Comparison of ENCODE assay signal across 2 cellular contexts in the genomic region with DNA sequence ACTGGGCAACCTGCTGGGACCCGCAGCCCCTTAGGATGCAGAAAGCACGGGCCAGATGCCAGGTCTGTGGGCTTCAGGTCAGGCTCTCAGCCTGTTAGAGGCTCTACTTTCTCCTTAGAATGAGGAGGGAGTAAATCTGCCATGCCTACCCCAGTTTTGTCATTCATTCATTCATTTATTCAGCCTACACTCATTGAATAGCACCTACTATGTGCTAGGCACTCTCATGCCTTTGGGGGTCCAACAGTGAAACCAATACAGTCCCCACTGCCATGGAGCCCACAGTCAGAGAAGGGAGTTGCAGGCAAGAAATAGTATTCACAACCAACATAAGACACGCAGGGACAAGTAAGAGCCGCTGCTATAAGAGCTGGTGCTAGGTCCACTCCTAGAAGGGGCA.
TF ChIP-seq lines count a peak whose summit lies in the region.

No MANE protein-coding gene starts in this region.

TF ChIP-seq in GM23338, 12 proteins besides CTCF, POLR2A, EP300 and RAD21 (continues in another document):
- TF ChIP-seq, protein P1, sequence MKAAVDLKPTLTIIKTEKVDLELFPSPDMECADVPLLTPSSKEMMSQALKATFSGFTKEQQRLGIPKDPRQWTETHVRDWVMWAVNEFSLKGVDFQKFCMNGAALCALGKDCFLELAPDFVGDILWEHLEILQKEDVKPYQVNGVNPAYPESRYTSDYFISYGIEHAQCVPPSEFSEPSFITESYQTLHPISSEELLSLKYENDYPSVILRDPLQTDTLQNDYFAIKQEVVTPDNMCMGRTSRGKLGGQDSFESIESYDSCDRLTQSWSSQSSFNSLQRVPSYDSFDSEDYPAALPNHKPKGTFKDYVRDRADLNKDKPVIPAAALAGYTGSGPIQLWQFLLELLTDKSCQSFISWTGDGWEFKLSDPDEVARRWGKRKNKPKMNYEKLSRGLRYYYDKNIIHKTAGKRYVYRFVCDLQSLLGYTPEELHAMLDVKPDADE (IDR thresholded peaks at IDR 0.05) = no peak
- TF ChIP-seq ZNF331 (CRISPR knock-in tag; IDR thresholded peaks at IDR 0.05; ENCODE audit: low read depth) = no peak
- TF ChIP-seq, protein P2, sequence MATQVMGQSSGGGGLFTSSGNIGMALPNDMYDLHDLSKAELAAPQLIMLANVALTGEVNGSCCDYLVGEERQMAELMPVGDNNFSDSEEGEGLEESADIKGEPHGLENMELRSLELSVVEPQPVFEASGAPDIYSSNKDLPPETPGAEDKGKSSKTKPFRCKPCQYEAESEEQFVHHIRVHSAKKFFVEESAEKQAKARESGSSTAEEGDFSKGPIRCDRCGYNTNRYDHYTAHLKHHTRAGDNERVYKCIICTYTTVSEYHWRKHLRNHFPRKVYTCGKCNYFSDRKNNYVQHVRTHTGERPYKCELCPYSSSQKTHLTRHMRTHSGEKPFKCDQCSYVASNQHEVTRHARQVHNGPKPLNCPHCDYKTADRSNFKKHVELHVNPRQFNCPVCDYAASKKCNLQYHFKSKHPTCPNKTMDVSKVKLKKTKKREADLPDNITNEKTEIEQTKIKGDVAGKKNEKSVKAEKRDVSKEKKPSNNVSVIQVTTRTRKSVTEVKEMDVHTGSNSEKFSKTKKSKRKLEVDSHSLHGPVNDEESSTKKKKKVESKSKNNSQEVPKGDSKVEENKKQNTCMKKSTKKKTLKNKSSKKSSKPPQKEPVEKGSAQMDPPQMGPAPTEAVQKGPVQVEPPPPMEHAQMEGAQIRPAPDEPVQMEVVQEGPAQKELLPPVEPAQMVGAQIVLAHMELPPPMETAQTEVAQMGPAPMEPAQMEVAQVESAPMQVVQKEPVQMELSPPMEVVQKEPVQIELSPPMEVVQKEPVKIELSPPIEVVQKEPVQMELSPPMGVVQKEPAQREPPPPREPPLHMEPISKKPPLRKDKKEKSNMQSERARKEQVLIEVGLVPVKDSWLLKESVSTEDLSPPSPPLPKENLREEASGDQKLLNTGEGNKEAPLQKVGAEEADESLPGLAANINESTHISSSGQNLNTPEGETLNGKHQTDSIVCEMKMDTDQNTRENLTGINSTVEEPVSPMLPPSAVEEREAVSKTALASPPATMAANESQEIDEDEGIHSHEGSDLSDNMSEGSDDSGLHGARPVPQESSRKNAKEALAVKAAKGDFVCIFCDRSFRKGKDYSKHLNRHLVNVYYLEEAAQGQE (IDR thresholded peaks at IDR 0.05; ENCODE audit: unreplicated experiment) = no peak
- no peak for TF ChIP-seq EZH2 (IDR thresholded peaks at IDR 0.05; ENCODE audit: low read depth, unreplicated experiment)
- no peak for TF ChIP-seq CREB1 (CRISPR knock-in tag; IDR thresholded peaks at IDR 0.05; ENCODE audit: low read depth)
- no peak for TF ChIP-seq POLR2AphosphoS5 (IDR thresholded peaks at IDR 0.05; ENCODE audit: low read depth)
- TF ChIP-seq STAT1 (IDR thresholded peaks at IDR 0.05; ENCODE audit: unreplicated experiment) = no peak
- no peak for TF ChIP-seq EZH2phosphoT487 (IDR thresholded peaks at IDR 0.05; ENCODE audit: unreplicated experiment)
- no peak for TF ChIP-seq JUNB (IDR thresholded peaks at IDR 0.05; ENCODE audit: unreplicated experiment)
- TF ChIP-seq, protein P3, sequence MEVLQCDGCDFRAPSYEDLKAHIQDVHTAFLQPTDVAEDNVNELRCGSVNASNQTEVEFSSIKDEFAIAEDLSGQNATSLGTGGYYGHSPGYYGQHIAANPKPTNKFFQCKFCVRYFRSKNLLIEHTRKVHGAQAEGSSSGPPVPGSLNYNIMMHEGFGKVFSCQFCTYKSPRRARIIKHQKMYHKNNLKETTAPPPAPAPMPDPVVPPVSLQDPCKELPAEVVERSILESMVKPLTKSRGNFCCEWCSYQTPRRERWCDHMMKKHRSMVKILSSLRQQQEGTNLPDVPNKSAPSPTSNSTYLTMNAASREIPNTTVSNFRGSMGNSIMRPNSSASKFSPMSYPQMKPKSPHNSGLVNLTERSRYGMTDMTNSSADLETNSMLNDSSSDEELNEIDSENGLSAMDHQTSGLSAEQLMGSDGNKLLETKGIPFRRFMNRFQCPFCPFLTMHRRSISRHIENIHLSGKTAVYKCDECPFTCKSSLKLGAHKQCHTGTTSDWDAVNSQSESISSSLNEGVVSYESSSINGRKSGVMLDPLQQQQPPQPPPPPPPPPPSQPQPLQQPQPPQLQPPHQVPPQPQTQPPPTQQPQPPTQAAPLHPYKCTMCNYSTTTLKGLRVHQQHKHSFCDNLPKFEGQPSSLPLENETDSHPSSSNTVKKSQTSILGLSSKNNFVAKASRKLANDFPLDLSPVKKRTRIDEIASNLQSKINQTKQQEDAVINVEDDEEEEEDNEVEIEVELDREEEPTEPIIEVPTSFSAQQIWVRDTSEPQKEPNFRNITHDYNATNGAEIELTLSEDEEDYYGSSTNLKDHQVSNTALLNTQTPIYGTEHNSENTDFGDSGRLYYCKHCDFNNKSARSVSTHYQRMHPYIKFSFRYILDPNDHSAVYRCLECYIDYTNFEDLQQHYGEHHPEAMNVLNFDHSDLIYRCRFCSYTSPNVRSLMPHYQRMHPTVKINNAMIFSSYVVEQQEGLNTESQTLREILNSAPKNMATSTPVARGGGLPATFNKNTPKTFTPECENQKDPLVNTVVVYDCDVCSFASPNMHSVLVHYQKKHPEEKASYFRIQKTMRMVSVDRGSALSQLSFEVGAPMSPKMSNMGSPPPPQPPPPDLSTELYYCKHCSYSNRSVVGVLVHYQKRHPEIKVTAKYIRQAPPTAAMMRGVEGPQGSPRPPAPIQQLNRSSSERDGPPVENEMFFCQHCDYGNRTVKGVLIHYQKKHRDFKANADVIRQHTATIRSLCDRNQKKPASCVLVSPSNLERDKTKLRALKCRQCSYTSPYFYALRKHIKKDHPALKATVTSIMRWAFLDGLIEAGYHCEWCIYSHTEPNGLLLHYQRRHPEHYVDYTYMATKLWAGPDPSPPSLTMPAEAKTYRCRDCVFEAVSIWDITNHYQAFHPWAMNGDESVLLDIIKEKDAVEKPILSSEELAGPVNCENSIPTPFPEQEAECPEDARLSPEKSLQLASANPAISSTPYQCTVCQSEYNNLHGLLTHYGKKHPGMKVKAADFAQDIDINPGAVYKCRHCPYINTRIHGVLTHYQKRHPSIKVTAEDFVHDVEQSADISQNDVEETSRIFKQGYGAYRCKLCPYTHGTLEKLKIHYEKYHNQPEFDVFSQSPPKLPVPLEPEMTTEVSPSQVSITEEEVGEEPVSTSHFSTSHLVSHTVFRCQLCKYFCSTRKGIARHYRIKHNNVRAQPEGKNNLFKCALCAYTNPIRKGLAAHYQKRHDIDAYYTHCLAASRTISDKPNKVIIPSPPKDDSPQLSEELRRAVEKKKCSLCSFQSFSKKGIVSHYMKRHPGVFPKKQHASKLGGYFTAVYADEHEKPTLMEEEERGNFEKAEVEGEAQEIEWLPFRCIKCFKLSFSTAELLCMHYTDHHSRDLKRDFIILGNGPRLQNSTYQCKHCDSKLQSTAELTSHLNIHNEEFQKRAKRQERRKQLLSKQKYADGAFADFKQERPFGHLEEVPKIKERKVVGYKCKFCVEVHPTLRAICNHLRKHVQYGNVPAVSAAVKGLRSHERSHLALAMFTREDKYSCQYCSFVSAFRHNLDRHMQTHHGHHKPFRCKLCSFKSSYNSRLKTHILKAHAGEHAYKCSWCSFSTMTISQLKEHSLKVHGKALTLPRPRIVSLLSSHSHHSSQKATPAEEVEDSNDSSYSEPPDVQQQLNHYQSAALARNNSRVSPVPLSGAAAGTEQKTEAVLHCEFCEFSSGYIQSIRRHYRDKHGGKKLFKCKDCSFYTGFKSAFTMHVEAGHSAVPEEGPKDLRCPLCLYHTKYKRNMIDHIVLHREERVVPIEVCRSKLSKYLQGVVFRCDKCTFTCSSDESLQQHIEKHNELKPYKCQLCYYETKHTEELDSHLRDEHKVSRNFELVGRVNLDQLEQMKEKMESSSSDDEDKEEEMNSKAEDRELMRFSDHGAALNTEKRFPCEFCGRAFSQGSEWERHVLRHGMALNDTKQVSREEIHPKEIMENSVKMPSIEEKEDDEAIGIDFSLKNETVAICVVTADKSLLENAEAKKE (CRISPR knock-in tag; IDR thresholded peaks at IDR 0.05) = no peak

TF ChIP-seq in H1, 55 proteins besides CTCF, POLR2A, EP300 and RAD21:
- TF ChIP-seq POU5F1 (IDR thresholded peaks at IDR 0.05; ENCODE audit: low read depth, low read length) (no peak), SIX5 (IDR thresholded peaks at IDR 0.05; ENCODE audit: low read depth, low read length) (no peak), POLR2AphosphoS5 (IDR thresholded peaks at IDR 0.05; ENCODE audit: low read depth, low read length) (no peak), SIRT6 (IDR thresholded peaks at IDR 0.05; ENCODE audit: low read length) (no peak)
